In genomic region chr14:92481811-92482559, GRCh38 we compare ENCODE assay signal across 19 cellular contexts. TPM values are rescaled to one million over a fixed set of nuclear protein-coding genes. Genes with fewer than 3 reads are reported as not detected.
A peak's percentile ranks its signal among the peaks of the same experiment; 100 is the strongest.
DNase-seq lines count a peak whose midpoint lies in the region; ATAC-seq and TF ChIP-seq lines count a peak whose summit lies in the region.
"Had no signal": no experiment of that assay in that cellular context is flagged by ENCODE, and none has a peak within 500 bp of the region (broad histone marks: within the 10 kb centered on the region; RNA-seq: fewer than 3 reads in every experiment).

No MANE protein-coding gene starts in this region.

- H3K27me3 Mint-ChIP-seq in H9 (ENCODE audit: low read depth), result peaks cover 36% of the 10 kb centered on the region

- no peak overlapping the region for H2BK15ac ChIP-seq in H9 (ENCODE audit: low read depth, low read length)

- H3K4me1 Mint-ChIP-seq in H9, result peaks cover under 1 to 8% of the 10 kb centered on the region in 2 experiments; a peak in 2 of 4 replicates
- H3K4me1 Mint-ChIP-seq: CD4-positive, alpha-beta memory T cell had no signal

- no peaks in the 10 kb centered on the region for H3K9me3 Mint-ChIP-seq in H9

- H3K4me3 Mint-ChIP-seq in H9, result no peak overlapping the region
- H3K4me3 Mint-ChIP-seq: CD4-positive, alpha-beta memory T cell had no signal

- H3K4me2 ChIP-seq in H9 (ENCODE audit: insufficient read depth, insufficient read length, low read length), result no peak overlapping the region

- H3K23me2 ChIP-seq in H9 (ENCODE audit: insufficient read length, low read depth, low read length, poor library complexity, severe bottlenecking), result no peaks in the 10 kb centered on the region

- intact Hi-C loops in sciatic nerve (cut with DNase I), result no loop called here

- H3K9ac ChIP-seq in H9 (ENCODE audit: extremely low read depth, insufficient read length, low read length), result no peak overlapping the region
- H3K9ac ChIP-seq: GM23248 had no signal

- H4K91ac ChIP-seq in H9 (ENCODE audit: insufficient read length, low read depth, low read length), result no peak overlapping the region

- H2BK120ac ChIP-seq in H9 (ENCODE audit: low read depth, low read length, poor library complexity, severe bottlenecking), result no peak overlapping the region

- no peak overlapping the region for H3K56ac ChIP-seq in H9 (ENCODE audit: insufficient read length, low read depth, low read length)

- H3K79me1 ChIP-seq in H9 (ENCODE audit: insufficient read depth, low read depth, low read length, poor library complexity, severe bottlenecking), result no peaks in the 10 kb centered on the region

- no peak overlapping the region for H3K4ac ChIP-seq in H9 (ENCODE audit: low read depth, low read length)

- no peak overlapping the region for H3K27ac Mint-ChIP-seq in H9
- H3K27ac Mint-ChIP-seq: CD4-positive, alpha-beta memory T cell had no signal

- H3K18ac ChIP-seq in H9 (ENCODE audit: insufficient read length, low read depth, low read length), result no peak overlapping the region

- H2BK5ac ChIP-seq in H9 (ENCODE audit: insufficient read length, low read length), result no peak overlapping the region

- H3K23ac ChIP-seq in H9 (ENCODE audit: insufficient read length, low read depth, low read length), result no peak overlapping the region

- peak; percentile 16 for DNase-seq in DMS79 treated with DMSO at 0.1 percent for 48 hours (lab: John Stamatoyannopoulos, UW)
- no peak for DNase-seq in DMS79 (lab: John Stamatoyannopoulos, UW)
- peak; percentile 12 for DNase-seq in H9
- DNase-seq in ecto neural progenitor cell (ENCODE audit: low spot score), result peak; percentile 11
- peak; percentile 37 for DNase-seq in sciatic nerve (ENCODE audit: low spot score)
- DNase-seq: BE2C; Calu3; CD4-positive, alpha-beta memory T cell; DMS53; Karpas-422; MG63; NCI-H1092; NCI-H146; NCI-H510A treated with DMSO at 0.1 percent for 48 hours had no signal

- H3T11ph ChIP-seq in H9 (ENCODE audit: low read length), result no peak overlapping the region

- H4K20me1 ChIP-seq in H9 (ENCODE audit: control insufficient read depth, insufficient read depth, insufficient read length), result no peaks in the 10 kb centered on the region

- ATAC-seq in sciatic nerve (peak; percentile 38), GM21786 (IDR thresholded peaks at IDR 0.05; ENCODE audit: unreplicated experiment) (no peak), GM19463 (IDR thresholded peaks at IDR 0.05; ENCODE audit: unreplicated experiment) (no peak), GM19351 (IDR thresholded peaks at IDR 0.05; ENCODE audit: unreplicated experiment) (no peak)

- H3K4me1 ChIP-seq in H9 (ENCODE audit: insufficient read depth, low read length), result no peaks in the 10 kb centered on the region
- H3K4me1 ChIP-seq: BE2C had no signal

- no peak overlapping the region for H4K8ac ChIP-seq in H9 (replicated peaks; ENCODE audit: insufficient read length, low read depth, low read length)

- no peak overlapping the region for H2AK5ac ChIP-seq in H9 (ENCODE audit: insufficient read length, low read length)

- H3K36me3 Mint-ChIP-seq in H9 (ENCODE audit: insufficient read depth in 1 of 3, low read depth in 3 of 3), result no peaks in the 10 kb centered on the region
- H3K36me3 Mint-ChIP-seq: CD4-positive, alpha-beta memory T cell had no signal

- H2BK12ac ChIP-seq in H9 (ENCODE audit: insufficient read length, low read depth, low read length), result no peak overlapping the region

- no peaks in the 10 kb centered on the region; the same call in 1 of the 2 replicates for H3K27me3 ChIP-seq in H9 (ENCODE audit: insufficient read depth, low read length)
- H3K27me3 ChIP-seq: BE2C, MG63 had no signal

- no peak for TF ChIP-seq CTCF in H9 (conservative IDR thresholded peaks at IDR 0.05)

- H4K5ac ChIP-seq in H9 (ENCODE audit: insufficient read length, low read depth, low read length), result no peak overlapping the region

- H2BK20ac ChIP-seq in H9 (ENCODE audit: low read depth, low read length, poor library complexity, severe bottlenecking), result no peak overlapping the region

- no peaks in the 10 kb centered on the region for H3K9me3 ChIP-seq in H9 (ENCODE audit: control insufficient read depth, low read depth, low read length)
- H3K9me3 ChIP-seq: BE2C, MG63 had no signal

- no peaks in the 10 kb centered on the region for H3K79me2 ChIP-seq in H9 (ENCODE audit: insufficient read depth, low read length)

- no peak overlapping the region for H2AFZ ChIP-seq in H9 (ENCODE audit: low read length)
- H2AFZ ChIP-seq: GM23248 had no signal

- H3K14ac ChIP-seq in H9 (ENCODE audit: insufficient read depth, low read length), result no peak overlapping the region

- WGBS in H9 (ENCODE audit: extremely low coverage, insufficient read length, low lambda C conversion rate), result no CpG with 5 or more reads among the region's 1 CpG

- H3K27ac ChIP-seq in H9 (ENCODE audit: insufficient read length, low read depth, low read length), result no peak overlapping the region
- H3K27ac ChIP-seq: 22Rv1, GM23248 had no signal

RNA-seq across cellular contexts. Expression of gene RIN3, which starts 31.6 kb away (rescaled TPM):
- total RNA-seq in H9 (2021), result 1.5 and 1.6 TPM in 2 replicates
- 22.1 TPM for total RNA-seq in sciatic nerve
